ENCODE assay signal across 8 cellular contexts in the genomic region with DNA sequence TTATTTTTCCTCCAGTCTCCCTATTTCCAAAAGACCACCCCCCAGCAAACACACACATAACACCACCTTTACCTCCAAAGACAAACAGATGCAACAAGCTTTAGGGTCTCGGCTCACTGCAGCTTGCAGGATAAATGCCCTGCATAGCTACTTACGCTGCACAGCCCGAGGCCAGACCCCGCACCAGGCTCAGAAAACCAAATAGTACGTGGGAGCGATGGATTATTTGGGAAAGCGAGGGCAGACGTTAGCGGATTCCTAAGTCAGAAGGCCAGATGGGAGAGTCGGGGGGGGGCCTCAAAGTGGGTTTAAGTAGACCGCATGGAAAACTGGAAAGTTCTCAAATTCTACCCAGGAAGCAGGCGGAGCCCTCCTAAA. TPM values are rescaled to one million over a fixed set of nuclear protein-coding genes. Genes with fewer than 3 reads are reported as not detected.
DNase-seq lines count a peak whose midpoint lies in the region; ATAC-seq and TF ChIP-seq lines count a peak whose summit lies in the region.

No MANE protein-coding gene starts in this region.

- H3K27ac Mint-ChIP-seq in activated T-cell treated with anti-CD3 and anti-CD28 coated beads, Interleukin-2, amount 50 U/mL, for 24 hours, result peak overlapping the region; percentile 94
- peak overlapping the region; percentile 78 for H3K27ac Mint-ChIP-seq in glutamatergic neuron (ENCODE audit: unreplicated experiment)

- no peak for TF ChIP-seq POLR2A in gastrocnemius medialis (IDR thresholded peaks at IDR 0.05)

- peak overlapping the region; percentile 91 to 100 (median 94) for H3K4me3 ChIP-seq in gastrocnemius medialis

- intact Hi-C loops in gastrocnemius medialis (cut with DNase I; ENCODE audit: low total_unique reads), result loop anchor here (1.0 kb wide), 1 partner anchor 41 kb away; no protein-coding TSS in a partner anchor

- peaks cover 8% of the 10 kb centered on the region for H3K36me3 Mint-ChIP-seq in activated T-cell treated with anti-CD3 and anti-CD28 coated beads, Interleukin-2, amount 50 U/mL, for 24 hours (ENCODE audit: low read depth)
- H3K36me3 Mint-ChIP-seq in glutamatergic neuron (ENCODE audit: unreplicated experiment), result no peaks in the 10 kb centered on the region

- peaks cover 14 to 23% of the 10 kb centered on the region in 2 donors for H3K4me1 ChIP-seq in gastrocnemius medialis

- TF ChIP-seq CTCF in glutamatergic neuron (IDR thresholded peaks at IDR 0.05; ENCODE audit: partially characterized antibody, unreplicated experiment) (no peak), gastrocnemius medialis (IDR thresholded peaks at IDR 0.05 in 4 of 5, conservative IDR thresholded peaks at IDR 0.05 in 1 of 5) (no peak), GM13977 (IDR thresholded peaks at IDR 0.05; ENCODE audit: extremely low read depth, insufficient read depth, missing control alignments) (no peak)

- no peaks in the 10 kb centered on the region for H3K9me3 Mint-ChIP-seq in activated T-cell treated with anti-CD3 and anti-CD28 coated beads, Interleukin-2, amount 50 U/mL, for 24 hours
- H3K9me3 Mint-ChIP-seq in glutamatergic neuron (ENCODE audit: unreplicated experiment), result peaks cover 6% of the 10 kb centered on the region

- DNase-seq in activated CD8-positive, alpha-beta memory T cell treated with anti-CD3 and anti-CD28 coated beads for 24 hours, result peak; percentile 70
- no peak for DNase-seq in activated CD8-positive, alpha-beta memory T cell treated with anti-CD3 and anti-CD28 coated beads, Interleukin-2, amount 50 U/mL, for 48 hours
- DNase-seq in activated T-cell treated with anti-CD3 and anti-CD28 coated beads, Interleukin-2, amount 50 U/mL, for 24 hours, result no peak
- DNase-seq in glutamatergic neuron (no peak), gastrocnemius medialis (no peak), GM13977 (ENCODE audit: low spot score) (no peak), kidney tubule cell (ENCODE audit: low spot score) (no peak)

- H3K9me3 ChIP-seq in gastrocnemius medialis, result no peaks in the 10 kb centered on the region

- H3K4me3 Mint-ChIP-seq in activated T-cell treated with anti-CD3 and anti-CD28 coated beads, Interleukin-2, amount 50 U/mL, for 24 hours, result peak overlapping the region; percentile 94
- H3K4me3 Mint-ChIP-seq in glutamatergic neuron (ENCODE audit: unreplicated experiment), result peak overlapping the region; percentile 95

- H3K27ac ChIP-seq in gastrocnemius medialis, result peak overlapping the region; percentile 81 to 96 (median 92)

- H3K27me3 ChIP-seq in gastrocnemius medialis, result no peaks in the 10 kb centered on the region

- no peaks in the 10 kb centered on the region for H3K36me3 ChIP-seq in gastrocnemius medialis

- ATAC-seq in gastrocnemius medialis, result peak; percentile 12 to 17
- no peak for ATAC-seq in GM21717 (IDR thresholded peaks at IDR 0.05; ENCODE audit: unreplicated experiment)

- H3K4me1 Mint-ChIP-seq in activated T-cell treated with anti-CD3 and anti-CD28 coated beads, Interleukin-2, amount 50 U/mL, for 24 hours (ENCODE audit: low read depth), result peaks cover 7% of the 10 kb centered on the region
- H3K4me1 Mint-ChIP-seq in glutamatergic neuron (ENCODE audit: low read depth, unreplicated experiment), result peaks cover 4% of the 10 kb centered on the region

- in situ Hi-C loops in gastrocnemius medialis (cut with MboI; ENCODE audit: low sequenced_read_pairs in 4 of 4), result no loop called here
- in situ Hi-C loops in GM13977 (cut with MboI; ENCODE audit: low pct_unique_long_range_greater_than_20kb, low sequenced_read_pairs, unreplicated experiment), result no loop called here

- no peaks in the 10 kb centered on the region for H3K27me3 Mint-ChIP-seq in activated T-cell treated with anti-CD3 and anti-CD28 coated beads, Interleukin-2, amount 50 U/mL, for 24 hours
- H3K27me3 Mint-ChIP-seq in glutamatergic neuron (ENCODE audit: unreplicated experiment), result peaks cover 2% of the 10 kb centered on the region

RNA-seq across cellular contexts. Expression of a gene that starts 0.4 kb away (rescaled TPM):
- 23.5 TPM for total RNA-seq in glutamatergic neuron (ENCODE audit: unreplicated experiment)
- total RNA-seq in gastrocnemius medialis, result 10 to 100 TPM; 14.1 to 29.0 (median 16.8) TPM

RNA-seq across cellular contexts. Expression of a gene that starts 33.7 kb away (rescaled TPM):
- total RNA-seq in glutamatergic neuron (ENCODE audit: unreplicated experiment), result not detected
- not detected for total RNA-seq in gastrocnemius medialis

RNA-seq across cellular contexts. Expression of a gene that starts 40.8 kb away (rescaled TPM):
- 17.0 TPM for total RNA-seq in glutamatergic neuron (ENCODE audit: unreplicated experiment)
- total RNA-seq in gastrocnemius medialis, result 100 to 1,000 TPM in 1 of 4 donors, 10 to 100 TPM in 3; 75.0 to 127 (median 97.4) TPM
